In genomic region chr4:154222875-154223274, GRCh38 we compare ENCODE assay signal across 7 cellular contexts.
"Had no signal": no experiment of that assay in that cellular context is flagged by ENCODE, and none has a peak within 500 bp of the region (broad histone marks: within the 10 kb centered on the region; RNA-seq: fewer than 3 reads in every experiment).

No MANE protein-coding gene starts in this region.

- H3K36me3 ChIP-seq: HAP-1 had no signal

- FAIRE-seq: HepG2 had no signal

- ATAC-seq: HCT116, HepG2 had no signal

- H3K4me3 ChIP-seq: GM23248, HAP-1 had no signal

- H3K4me1 ChIP-seq: HAP-1 had no signal

- H3K9me3 ChIP-seq: HAP-1 had no signal

- H3K27ac ChIP-seq: GM23248, HL-60 had no signal

- DNase-seq: GM23248, GOT3, H7 had no signal
